8 cellular contexts compared by ENCODE assay signal in genomic region chr6:291148-291696, GRCh38. TPM values are rescaled to one million over a fixed set of nuclear protein-coding genes. Genes with fewer than 3 reads are reported as not detected.
A peak's percentile ranks its signal among the peaks of the same experiment; 100 is the strongest.
DNase-seq lines count a peak whose midpoint lies in the region; ATAC-seq, FAIRE-seq and TF ChIP-seq lines count a peak whose summit lies in the region.

No MANE protein-coding gene starts in this region.

- no peak for DNase-seq in activated T-cell treated with anti-CD3 and anti-CD28 coated beads, Interleukin-2, amount 50 U/mL, for 4 hours
- no peak for DNase-seq in activated T-cell treated with anti-CD3 and anti-CD28 coated beads, Interleukin-2, amount 50 U/mL, for 48 hours
- DNase-seq in activated naive CD8-positive, alpha-beta T cell treated with anti-CD3 and anti-CD28 coated beads, Interleukin-2, amount 10 ng/mL, durations not matched to agents 7 days and 5 days = no peak
- DNase-seq in keratinocyte (ENCODE audit: low read depth, low spot score) (no peak), thoracic aorta (ENCODE audit: low spot score) (no peak), H4 (ENCODE audit: low spot score) (no peak), NCI-H2107 treated with DMSO at 0.1 percent for 48 hours (lab: John Stamatoyannopoulos, UW; ENCODE audit: unreplicated experiment) (no peak)

- H3K36me3 ChIP-seq in keratinocyte (ENCODE audit: control insufficient read depth in 2 of 2, extremely low read depth in 1 of 2, insufficient read depth in 2 of 2, low read length in 2 of 2) (no peaks in the 10 kb centered on the region), thoracic aorta (no peaks in the 10 kb centered on the region)

- TF ChIP-seq CTCF in keratinocyte (optimal IDR thresholded peaks at IDR 0.05 in 1 of 3, IDR thresholded peaks at IDR 0.05 in 1 of 3, conservative IDR thresholded peaks at IDR 0.05 in 1 of 3; ENCODE audit: extremely low read depth in 1 of 3, insufficient read depth in 2 of 3, low read length in 3 of 3) (no peak), thoracic aorta (IDR thresholded peaks at IDR 0.05) (no peak)

- dilution Hi-C loops in keratinocyte (cut with MboI; ENCODE audit: extremely low pct_ligation_motif_present, low sequenced_read_pairs) = no loop called here

- H2AFZ ChIP-seq in keratinocyte (ENCODE audit: control insufficient read depth, low read length) = peak overlapping the region; percentile 20

- peak overlapping the region; percentile 96 for H3K27ac ChIP-seq in keratinocyte (ENCODE audit: control insufficient read depth, insufficient read depth, low read length)
- H3K27ac ChIP-seq in thoracic aorta = peak overlapping the region; percentile 95 to 97

- H3K4me3 ChIP-seq in keratinocyte (ENCODE audit: control insufficient read depth in 2 of 3, extremely low read depth in 1 of 3, insufficient read depth in 2 of 3, low read depth in 1 of 3, low read length in 3 of 3) (peak overlapping the region; percentile 66 to 79 (median 68)), thoracic aorta (peak overlapping the region; percentile 84)

- H3K9me1 ChIP-seq in keratinocyte (ENCODE audit: control insufficient read depth, extremely low read depth, insufficient read depth, low read length) = no peaks in the 10 kb centered on the region

- peak; percentile 36 for FAIRE-seq in keratinocyte (lab: Jason Lieb, UNC)

- H3K9me3 ChIP-seq in keratinocyte (ENCODE audit: control insufficient read depth, low read depth, low read length) (peaks cover 2% of the 10 kb centered on the region), thoracic aorta (no peaks in the 10 kb centered on the region)

- no peaks in the 10 kb centered on the region for H3K9me3 Mint-ChIP-seq in activated T-cell treated with anti-CD3 and anti-CD28 coated beads, Interleukin-2, amount 50 U/mL, for 4 hours
- H3K9me3 Mint-ChIP-seq in activated naive CD8-positive, alpha-beta T cell treated with anti-CD3 and anti-CD28 coated beads, Interleukin-2, amount 10 ng/mL, durations not matched to agents 7 days and 5 days = no peaks in the 10 kb centered on the region

- H3K4me1 ChIP-seq in keratinocyte (ENCODE audit: control insufficient read depth, extremely low read depth, insufficient read depth, low read length) = peaks cover 15% of the 10 kb centered on the region
- H3K4me1 ChIP-seq in thoracic aorta (ENCODE audit: control insufficient read depth in 1 of 2, low read depth in 2 of 2) = peaks cover 3 to 15% of the 10 kb centered on the region in 2 donors

- ATAC-seq in activated T-cell treated with anti-CD3 and anti-CD28 coated beads, Interleukin-2, amount 50 U/mL, for 4 hours = no peak
- no peak for ATAC-seq in activated naive CD8-positive, alpha-beta T cell treated with anti-CD3 and anti-CD28 coated beads, Interleukin-2, amount 10 ng/mL, durations not matched to agents 7 days and 5 days (ENCODE audit: low read depth)
- no peak for ATAC-seq in thoracic aorta (ENCODE audit: insufficient number of reproducible peaks, low FRiP score, low read depth)
- no peak for ATAC-seq in GM18907 (IDR thresholded peaks at IDR 0.05; ENCODE audit: unreplicated experiment)

- POLR2A ChIA-PET in activated naive CD8-positive, alpha-beta T cell treated with anti-CD3 and anti-CD28 coated beads, Interleukin-2, amount 10 ng/mL, durations not matched to agents 7 days and 5 days (lab: Charles Lee) = interaction anchor here (0.9 kb wide), 1 partner anchor 101 kb away, joined by 4 read pairs; no protein-coding TSS in a partner anchor

- H3K27me3 ChIP-seq in keratinocyte (ENCODE audit: control insufficient read depth, extremely low read depth, insufficient read depth, low read length) (no peaks in the 10 kb centered on the region), thoracic aorta (replicated peaks; ENCODE audit: insufficient read depth) (no peaks in the 10 kb centered on the region)

- peaks cover 62% of the 10 kb centered on the region for H3K4me1 Mint-ChIP-seq in activated T-cell treated with anti-CD3 and anti-CD28 coated beads, Interleukin-2, amount 50 U/mL, for 4 hours (ENCODE audit: low read depth)
- peaks cover 44% of the 10 kb centered on the region for H3K4me1 Mint-ChIP-seq in activated naive CD8-positive, alpha-beta T cell treated with anti-CD3 and anti-CD28 coated beads, Interleukin-2, amount 10 ng/mL, durations not matched to agents 7 days and 5 days

- H3K9ac ChIP-seq in keratinocyte (ENCODE audit: control insufficient read depth, extremely low read depth, insufficient read depth, low read length) = peak overlapping the region; percentile 95

- H3K27ac Mint-ChIP-seq in activated naive CD8-positive, alpha-beta T cell treated with anti-CD3 and anti-CD28 coated beads, Interleukin-2, amount 10 ng/mL, durations not matched to agents 7 days and 5 days = peak overlapping the region; percentile 75

- H3K36me3 Mint-ChIP-seq in activated T-cell treated with anti-CD3 and anti-CD28 coated beads, Interleukin-2, amount 50 U/mL, for 4 hours (ENCODE audit: insufficient read depth) = peaks cover 2% of the 10 kb centered on the region
- H3K36me3 Mint-ChIP-seq in activated naive CD8-positive, alpha-beta T cell treated with anti-CD3 and anti-CD28 coated beads, Interleukin-2, amount 10 ng/mL, durations not matched to agents 7 days and 5 days = peaks cover 5% of the 10 kb centered on the region

- H3K4me2 ChIP-seq in keratinocyte (ENCODE audit: control insufficient read depth, extremely low read depth, insufficient read depth, low read depth, low read length) = peak overlapping the region; percentile 85

- no peaks in the 10 kb centered on the region for H3K27me3 Mint-ChIP-seq in activated T-cell treated with anti-CD3 and anti-CD28 coated beads, Interleukin-2, amount 50 U/mL, for 4 hours (ENCODE audit: low read depth)
- H3K27me3 Mint-ChIP-seq in activated naive CD8-positive, alpha-beta T cell treated with anti-CD3 and anti-CD28 coated beads, Interleukin-2, amount 10 ng/mL, durations not matched to agents 7 days and 5 days = no peaks in the 10 kb centered on the region

- peak overlapping the region; percentile 73 for H3K4me3 Mint-ChIP-seq in activated T-cell treated with anti-CD3 and anti-CD28 coated beads, Interleukin-2, amount 50 U/mL, for 4 hours
- peak overlapping the region; percentile 73 for H3K4me3 Mint-ChIP-seq in activated naive CD8-positive, alpha-beta T cell treated with anti-CD3 and anti-CD28 coated beads, Interleukin-2, amount 10 ng/mL, durations not matched to agents 7 days and 5 days

- no peaks in the 10 kb centered on the region for H4K20me1 ChIP-seq in keratinocyte (ENCODE audit: control insufficient read depth, extremely low read depth, insufficient read depth, low read length)

- peaks cover 20% of the 10 kb centered on the region for H3K79me2 ChIP-seq in keratinocyte (ENCODE audit: control insufficient read depth, insufficient read depth, low read length)

RNA-seq across cellular contexts. Expression of gene DUSP22, which starts 1.1 kb away (rescaled TPM):
- total RNA-seq in activated T-cell treated with anti-CD3 and anti-CD28 coated beads, Interleukin-2, amount 50 U/mL, for 4 hours = 10 to 100 TPM; 27.5 to 32.5 (median 30.9) TPM
- total RNA-seq in activated naive CD8-positive, alpha-beta T cell treated with anti-CD3 and anti-CD28 coated beads, Interleukin-2, amount 10 ng/mL, durations not matched to agents 7 days and 5 days = 10 to 100 TPM; 49.1 to 50.4 TPM
- 16.6 to 20.8 TPM (median 17.3 TPM) in 3 replicates for polyA plus RNA-seq in keratinocyte
- 25.6 TPM for polyA plus RNA-seq in keratinocyte (2011; ENCODE audit: low read depth)
- 16.1 and 16.6 TPM in 2 replicates for polyA plus RNA-seq in keratinocyte (2011; cell fraction: cytosol; rRNA removed)
- polyA plus RNA-seq in keratinocyte (2011; cell fraction: nucleus; rRNA removed) = 41.8 and 42.6 TPM in 2 replicates
- polyA plus RNA-seq in keratinocyte (2012; ENCODE audit: low replicate concordance) = 26.3 and 32.9 TPM in 2 replicates
- 8.3 to 16.0 TPM (median 12.8 TPM) in 3 replicates for polyA minus RNA-seq in keratinocyte
- polyA minus RNA-seq in keratinocyte (2011; cell fraction: cytosol; rRNA and poly(A)+ RNA removed) = 8.1 TPM
- 7.6 and 9.4 TPM in 2 replicates for polyA minus RNA-seq in keratinocyte (2011; cell fraction: nucleus; rRNA and poly(A)+ RNA removed)
- 10 to 100 TPM; 49.0 to 74.6 TPM for total RNA-seq in thoracic aorta
- total RNA-seq in H4 (2014; rRNA removed; shearing (Covaris generic)) = 8.9 and 14.1 TPM in 2 replicates
